Comparison of ENCODE assay signal across 8 cellular contexts in genomic region chr13:20902438-20903163, GRCh38. TPM values are rescaled to one million over a fixed set of nuclear protein-coding genes. Genes with fewer than 3 reads are reported as not detected.
DNase-seq lines count a peak whose midpoint lies in the region; ATAC-seq and TF ChIP-seq lines count a peak whose summit lies in the region.

Gene XPO4 (minus strand): TSS chr13:20902746. CDS start chr13:20902738, 8 bp downstream.

- peak; percentile 98 for ATAC-seq in SK-N-SH treated with all-trans-retinoic acid at 6 μM for 48 hours

- peaks cover 10% of the 10 kb centered on the region for H3K36me3 Mint-ChIP-seq in activated naive CD4-positive, alpha-beta T cell treated with anti-CD3 and anti-CD28 coated beads, Interleukin-2, amount 50 U/mL, for 24 hours

- no peaks in the 10 kb centered on the region for H3K9me3 ChIP-seq in GM23248 (ENCODE audit: low read depth)
- no peaks in the 10 kb centered on the region for H3K9me3 ChIP-seq in ovary
- no peaks in the 10 kb centered on the region for H3K9me3 ChIP-seq in thymus (ENCODE audit: control insufficient read depth)

- H3K4me1 Mint-ChIP-seq in activated naive CD4-positive, alpha-beta T cell treated with anti-CD3 and anti-CD28 coated beads, Interleukin-2, amount 50 U/mL, for 24 hours, result peaks cover 35% of the 10 kb centered on the region

- H3F3A ChIP-seq in GM23248 (ENCODE audit: insufficient read depth), result peaks cover 8% of the 10 kb centered on the region; the same call in 1 of the 2 replicates

- TF ChIP-seq CTCF in ovary (IDR thresholded peaks at IDR 0.05), result peak in 1 of 3 donors; percentile 7

- no peaks in the 10 kb centered on the region for H3K9me3 Mint-ChIP-seq in activated naive CD4-positive, alpha-beta T cell treated with anti-CD3 and anti-CD28 coated beads, Interleukin-2, amount 50 U/mL, for 24 hours

- H3K9ac ChIP-seq in GM23248, result peak within 1 kb of the TSS; percentile 89

- H4K20me1 ChIP-seq in GM23248 (ENCODE audit: insufficient read depth), result no peaks in the 10 kb centered on the region

- 1% methylated on average over 52 to 61 of the region's 81 CpGs for WGBS in GM23248 (ENCODE audit: low coverage in 1 of 2, low lambda C conversion rate in 2 of 2, missing lambda C conversion rate in 2 of 2), 2 experiments
- 0 to 1% (median 0%) methylated on average over 57 to 81 of the region's 81 CpGs for WGBS in ovary, 3 donors
- under 1% methylated on average over 81 of the region's 81 CpGs for WGBS in thymus

- H3K79me2 ChIP-seq in GM23248 (ENCODE audit: insufficient read depth), result peaks cover 48% of the 10 kb centered on the region

- H2AFZ ChIP-seq in GM23248, result peak within 1 kb of the TSS; percentile 80

- H3K4me2 ChIP-seq in GM23248 (ENCODE audit: unreplicated experiment), result peak within 1 kb of the TSS; percentile 89

- intact Hi-C loops in ovary (cut with DNase I), result no loop called here

- TF ChIP-seq EP300 in ovary (IDR thresholded peaks at IDR 0.05), result no peak

- peak within 1 kb of the TSS; percentile 80 for H3K27ac ChIP-seq in GM23248
- H3K27ac ChIP-seq in ovary, result peak within 1 kb of the TSS; percentile 87 to 93
- H3K27ac ChIP-seq in thymus (ENCODE audit: low read depth), result peak within 1 kb of the TSS; percentile 94

- in situ Hi-C loops in G401 (cut with HindIII; ENCODE audit: low sequenced_read_pairs) (no loop called here), GM23248 (cut with MboI) (no loop called here)

- H3K4me3 ChIP-seq in GM23248 (peak within 1 kb of the TSS; percentile 90), ovary (peak within 1 kb of the TSS; percentile 83), thymus (ENCODE audit: low read length) (peak within 1 kb of the TSS; percentile 81)

- H3K4me3 Mint-ChIP-seq in activated naive CD4-positive, alpha-beta T cell treated with anti-CD3 and anti-CD28 coated beads, Interleukin-2, amount 50 U/mL, for 24 hours, result peak within 1 kb of the TSS; percentile 98

- H3K36me3 ChIP-seq in GM23248 (ENCODE audit: low read depth) (no peaks in the 10 kb centered on the region; the same call in none of the 2 replicates), ovary (no peaks in the 10 kb centered on the region), thymus (ENCODE audit: control insufficient read depth, insufficient read depth) (no peaks in the 10 kb centered on the region)

- peak; percentile 74 for DNase-seq in G401 (ENCODE audit: low spot score)
- DNase-seq in GM23248, result peak; percentile 95
- DNase-seq in LHCN-M2 (ENCODE audit: low read depth), result peak; percentile 76
- peak; percentile 81 for DNase-seq in glomerular visceral epithelial cell (ENCODE audit: extremely low spot score)
- peak; percentile 66 to 86 (median 76) for DNase-seq in ovary

- no peaks in the 10 kb centered on the region for H3K9me2 ChIP-seq in GM23248 (ENCODE audit: insufficient read depth)

- no peaks in the 10 kb centered on the region for H3K27me3 ChIP-seq in GM23248 (replicated peaks; ENCODE audit: insufficient read depth)
- no peaks in the 10 kb centered on the region for H3K27me3 ChIP-seq in ovary
- H3K27me3 ChIP-seq in thymus (ENCODE audit: control insufficient read depth, insufficient read depth), result no peaks in the 10 kb centered on the region

- H3K4me1 ChIP-seq in GM23248 (ENCODE audit: insufficient read depth) (peaks cover 14% of the 10 kb centered on the region), ovary (ENCODE audit: insufficient read depth) (no peaks in the 10 kb centered on the region), thymus (ENCODE audit: control insufficient read depth, insufficient read depth, low read length) (no peaks in the 10 kb centered on the region)

- H3K27ac Mint-ChIP-seq in activated naive CD4-positive, alpha-beta T cell treated with anti-CD3 and anti-CD28 coated beads, Interleukin-2, amount 50 U/mL, for 24 hours, result peak within 1 kb of the TSS; percentile 97

- H3K27me3 Mint-ChIP-seq in activated naive CD4-positive, alpha-beta T cell treated with anti-CD3 and anti-CD28 coated beads, Interleukin-2, amount 50 U/mL, for 24 hours, result peaks cover 1% of the 10 kb centered on the region

- no peak for TF ChIP-seq POLR2A in ovary (IDR thresholded peaks at IDR 0.05)

TF ChIP-seq in SK-N-SH treated with all-trans-retinoic acid at 6 μM for 48 hours, 23 proteins besides CTCF, POLR2A, EP300 and RAD21:
- TF ChIP-seq ISL1 (CRISPR knock-in tag; IDR thresholded peaks at IDR 0.05), result no peak
- TF ChIP-seq RARB (CRISPR knock-in tag; IDR thresholded peaks at IDR 0.05), result no peak
- no peak for TF ChIP-seq ZNF565 (CRISPR knock-in tag; conservative IDR thresholded peaks at IDR 0.05; ENCODE audit: low read depth)
- TF ChIP-seq TCF4 (CRISPR knock-in tag; IDR thresholded peaks at IDR 0.05; ENCODE audit: borderline replicate concordance), result no peak
- TF ChIP-seq CSDC2 (CRISPR knock-in tag; IDR thresholded peaks at IDR 0.05), result 0 out of 2 replicates have a peak, but pooled peaks have one; percentile 32
- no peak for TF ChIP-seq TSHZ2 (CRISPR knock-in tag; IDR thresholded peaks at IDR 0.05)
- peak; percentile 27; the same call in 1 of the 2 replicates for TF ChIP-seq ZNF8 (CRISPR knock-in tag; IDR thresholded peaks at IDR 0.05)
- TF ChIP-seq BACH2 (CRISPR knock-in tag; IDR thresholded peaks at IDR 0.05; ENCODE audit: borderline replicate concordance), result no peak
- 0 out of 2 replicates have a peak, but pooled peaks have one; percentile 8 for TF ChIP-seq ZFP30 (CRISPR knock-in tag; IDR thresholded peaks at IDR 0.05)
- TF ChIP-seq GLIS3 (CRISPR knock-in tag; IDR thresholded peaks at IDR 0.05), result no peak
- no peak for TF ChIP-seq SNAI2 (CRISPR knock-in tag; IDR thresholded peaks at IDR 0.05)
- TF ChIP-seq PPARA (CRISPR knock-in tag; IDR thresholded peaks at IDR 0.05; ENCODE audit: borderline replicate concordance), result no peak

RNA-seq across cellular contexts. Expression of gene XPO4, which starts in this region (rescaled TPM):
- 15.4 and 24.1 TPM in 2 replicates for total RNA-seq in G401 (2014; rRNA removed; shearing (Covaris generic))
- total RNA-seq in GM23248 (2014; rRNA removed; shearing (Covaris generic)), result 13.8 and 15.0 TPM in 2 replicates
- polyA plus RNA-seq in GM23248 (2016; fragmentation: Nextera tagmentation; extraction: Ambion mirVana) (4.3 and 4.9 TPM in 2 replicates), ovary (1 to 10 TPM; 4.3 to 7.0 TPM), thymus (4.9 TPM)
- total RNA-seq in LHCN-M2 (2014; rRNA removed) (25.6 and 26.0 TPM in 2 replicates), ovary (10 to 100 TPM in 6 of 7 donors, 1 to 10 TPM in 1; 9.8 to 20.6 (median 14.9) TPM)
- 3.3 TPM for polyA plus RNA-seq in LHCN-M2 (2012)

Comparison
In these comparisons a context has a peak if more than half of its experiments do, and no peak if none do; other contexts are left out.
1. Peak in every context shown above with its lines: DNase-seq, ATAC-seq, H3K4me3 ChIP-seq and H3K27ac ChIP-seq.